Comparison of ENCODE assay signal across 15 cellular contexts in the genomic region with DNA sequence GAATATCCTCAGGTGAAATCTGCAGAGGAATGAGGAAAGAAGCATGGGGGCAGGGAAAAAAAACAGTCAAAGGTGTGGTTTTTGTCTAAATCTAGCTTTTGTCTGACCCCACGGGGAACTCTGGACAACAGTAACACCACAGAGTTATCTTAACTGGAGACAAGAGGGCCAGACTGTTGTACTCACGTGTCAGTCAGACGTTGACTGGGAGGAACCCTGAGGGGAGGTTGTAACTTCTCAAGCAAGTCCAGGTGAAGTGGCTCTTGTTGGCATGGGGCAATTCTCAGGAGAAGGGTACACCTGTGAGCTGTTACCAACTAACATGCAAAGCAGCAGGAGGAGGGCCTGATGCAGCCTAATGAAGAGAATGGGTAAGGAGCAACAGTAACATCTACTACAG. TPM values are rescaled to one million over a fixed set of nuclear protein-coding genes. Genes with fewer than 3 reads are reported as not detected.
A peak's percentile ranks its signal among the peaks of the same experiment; 100 is the strongest.
DNase-seq lines count a peak whose midpoint lies in the region; TF ChIP-seq lines count a peak whose summit lies in the region.
"Had no signal": no experiment of that assay in that cellular context is flagged by ENCODE, and none has a peak within 500 bp of the region (broad histone marks: within the 10 kb centered on the region; RNA-seq: fewer than 3 reads in every experiment).

No MANE protein-coding gene starts in this region.

- H3K4me3 ChIP-seq in neural progenitor cell (no peak overlapping the region), hepatocyte (no peak overlapping the region)
- H3K4me3 ChIP-seq: BLaER1 treated with 17β-estradiol and CSF1 and Interleukin-3, amounts not matched to agents 10 nM and 100 nM; GM12878 had no signal

- H3K4me2 ChIP-seq in neural progenitor cell (no peak overlapping the region), hepatocyte (no peak overlapping the region)
- H3K4me2 ChIP-seq: BLaER1 treated with 17β-estradiol and CSF1 and Interleukin-3, amounts not matched to agents 10 nM and 100 nM had no signal

- H3K9me3 Mint-ChIP-seq in activated CD4-positive, alpha-beta T cell treated with anti-CD3 and anti-CD28 coated beads, Interleukin-2, amount 10 ng/mL, durations not matched to agents 24 days and 14 days: no peaks in the 10 kb centered on the region
- H3K9me3 Mint-ChIP-seq in neural progenitor cell: no peaks in the 10 kb centered on the region

- no peaks in the 10 kb centered on the region for H3K36me3 Mint-ChIP-seq in activated CD4-positive, alpha-beta T cell treated with anti-CD3 and anti-CD28 coated beads, Interleukin-2, amount 10 ng/mL, durations not matched to agents 24 days and 14 days (ENCODE audit: low read depth)
- no peaks in the 10 kb centered on the region for H3K36me3 Mint-ChIP-seq in neural progenitor cell
- H3K36me3 Mint-ChIP-seq: CD4-positive, CD25-positive, alpha-beta regulatory T cell had no signal

- H3K27ac ChIP-seq in neural progenitor cell (no peak overlapping the region), hepatocyte (no peak overlapping the region)
- H3K27ac ChIP-seq: BLaER1 treated with 17β-estradiol and CSF1 and Interleukin-3, amounts not matched to agents 10 nM and 100 nM had no signal

- H2AFZ ChIP-seq in neural progenitor cell (replicated peaks) (peak overlapping the region; percentile 63), hepatocyte (no peak overlapping the region)

- no peaks in the 10 kb centered on the region for H3K9me3 ChIP-seq in neural progenitor cell (ENCODE audit: low read depth)
- H3K9me3 ChIP-seq in hepatocyte (ENCODE audit: low read depth): no peaks in the 10 kb centered on the region
- H3K9me3 ChIP-seq: BLaER1 treated with 17β-estradiol and CSF1 and Interleukin-3, amounts not matched to agents 10 nM and 100 nM had no signal

- H3K27me3 Mint-ChIP-seq in activated CD4-positive, alpha-beta T cell treated with anti-CD3 and anti-CD28 coated beads, Interleukin-2, amount 10 ng/mL, durations not matched to agents 24 days and 14 days: no peaks in the 10 kb centered on the region
- no peaks in the 10 kb centered on the region for H3K27me3 Mint-ChIP-seq in neural progenitor cell (ENCODE audit: insufficient read depth, low read depth)
- H3K27me3 Mint-ChIP-seq: CD4-positive, CD25-positive, alpha-beta regulatory T cell had no signal

- H3K27ac Mint-ChIP-seq in activated CD4-positive, alpha-beta T cell treated with anti-CD3 and anti-CD28 coated beads, Interleukin-2, amount 10 ng/mL, durations not matched to agents 24 days and 14 days: no peak overlapping the region
- no peak overlapping the region for H3K27ac Mint-ChIP-seq in neural progenitor cell
- H3K27ac Mint-ChIP-seq: CD4-positive, CD25-positive, alpha-beta regulatory T cell had no signal

- no peak for TF ChIP-seq CTCF in neural progenitor cell (IDR thresholded peaks at IDR 0.05)
- no peak for TF ChIP-seq CTCF in hepatocyte (IDR thresholded peaks at IDR 0.05; ENCODE audit: poor library complexity)

- H3K9ac ChIP-seq in neural progenitor cell: no peak overlapping the region
- H3K9ac ChIP-seq: BLaER1 treated with 17β-estradiol and CSF1 and Interleukin-3, amounts not matched to agents 10 nM and 100 nM had no signal

- H3K79me2 ChIP-seq in neural progenitor cell (ENCODE audit: low read depth): no peaks in the 10 kb centered on the region
- no peaks in the 10 kb centered on the region for H3K79me2 ChIP-seq in hepatocyte

- no peaks in the 10 kb centered on the region for H3F3A ChIP-seq in neural progenitor cell (ENCODE audit: low read depth)

- H3K4me1 Mint-ChIP-seq in activated CD4-positive, alpha-beta T cell treated with anti-CD3 and anti-CD28 coated beads, Interleukin-2, amount 10 ng/mL, durations not matched to agents 24 days and 14 days: no peaks in the 10 kb centered on the region
- no peaks in the 10 kb centered on the region for H3K4me1 Mint-ChIP-seq in neural progenitor cell
- H3K4me1 Mint-ChIP-seq: CD4-positive, CD25-positive, alpha-beta regulatory T cell had no signal

- H3K9me2 ChIP-seq in hepatocyte (replicated peaks; ENCODE audit: insufficient read depth): no peaks in the 10 kb centered on the region

- no peak overlapping the region for H3K4me3 Mint-ChIP-seq in activated CD4-positive, alpha-beta T cell treated with anti-CD3 and anti-CD28 coated beads, Interleukin-2, amount 10 ng/mL, durations not matched to agents 24 days and 14 days
- no peak overlapping the region for H3K4me3 Mint-ChIP-seq in neural progenitor cell
- H3K4me3 Mint-ChIP-seq: CD4-positive, CD25-positive, alpha-beta regulatory T cell had no signal

- no peaks in the 10 kb centered on the region for H3K27me3 ChIP-seq in neural progenitor cell
- H3K27me3 ChIP-seq in hepatocyte: no peaks in the 10 kb centered on the region
- H3K27me3 ChIP-seq: BLaER1 treated with 17β-estradiol and CSF1 and Interleukin-3, amounts not matched to agents 10 nM and 100 nM had no signal

- no peaks in the 10 kb centered on the region for H3K4me1 ChIP-seq in neural progenitor cell
- H3K4me1 ChIP-seq in hepatocyte (ENCODE audit: insufficient read depth): no peaks in the 10 kb centered on the region
- H3K4me1 ChIP-seq: BLaER1 treated with 17β-estradiol and CSF1 and Interleukin-3, amounts not matched to agents 10 nM and 100 nM had no signal

- H3K36me3 ChIP-seq in neural progenitor cell: no peaks in the 10 kb centered on the region
- H3K36me3 ChIP-seq in hepatocyte (replicated peaks; ENCODE audit: insufficient read depth, low read depth): no peaks in the 10 kb centered on the region
- H3K36me3 ChIP-seq: BLaER1 treated with 17β-estradiol and CSF1 and Interleukin-3, amounts not matched to agents 10 nM and 100 nM had no signal

- peak; percentile 34 for DNase-seq in activated CD4-positive, alpha-beta T cell treated with anti-CD3 and anti-CD28 coated beads, Interleukin-2, amount 10 ng/mL, durations not matched to agents 24 days and 14 days
- DNase-seq in activated CD4-positive, alpha-beta T cell treated with anti-CD3 and anti-CD28 coated beads for 1 hour: no peak
- DNase-seq in NCI-H526 treated with DMSO at 0.1 percent for 48 hours (lab: John Stamatoyannopoulos, UW): peak; percentile 3
- no peak for DNase-seq in neural progenitor cell (ENCODE audit: low spot score)
- DNase-seq in GM19238 (ENCODE audit: insufficient read length, low spot score): no peak
- DNase-seq in NCI-H1092 treated with DMSO at 0.1 percent for 48 hours (lab: John Stamatoyannopoulos, UW): no peak
- DNase-seq in hepatocyte (ENCODE audit: low spot score): no peak
- DNase-seq: ACHN; CD4-positive, CD25-positive, alpha-beta regulatory T cell; DMS79; IMR-90 had no signal

- H4K20me1 ChIP-seq in neural progenitor cell (ENCODE audit: low read depth) (no peaks in the 10 kb centered on the region), hepatocyte (ENCODE audit: insufficient read depth, poor library complexity, severe bottlenecking) (no peaks in the 10 kb centered on the region)
- H4K20me1 ChIP-seq: BLaER1 treated with 17β-estradiol and CSF1 and Interleukin-3, amounts not matched to agents 10 nM and 100 nM had no signal

- WGBS in hepatocyte (ENCODE audit: low lambda C conversion rate, missing lambda C conversion rate): 42% methylated on average over 3 of the region's 3 CpGs

- intact Hi-C loops in activated CD4-positive, alpha-beta T cell treated with anti-CD3 and anti-CD28 coated beads, Interleukin-2, amount 10 ng/mL, durations not matched to agents 24 days and 14 days (cut with micrococcal nuclease): no loop called here

RNA-seq across cellular contexts. Expression of a gene that starts 44.1 kb away (rescaled TPM):
- not detected in 2 replicates for total RNA-seq in activated CD4-positive, alpha-beta T cell treated with anti-CD3 and anti-CD28 coated beads, Interleukin-2, amount 10 ng/mL, durations not matched to agents 24 days and 14 days
- 10.4 and 17.8 TPM in 2 replicates for total RNA-seq in neural progenitor cell (ENCODE audit: low replicate concordance)
- total RNA-seq in hepatocyte: not detected in 2 replicates
- polyA plus RNA-seq in hepatocyte: 0.56 TPM in 1 of 2 replicates, not detected in the other
- total RNA-seq: A172; CD4-positive, CD25-positive, alpha-beta regulatory T cell; GM12878; H4; IMR-90 had no signal
- polyA plus RNA-seq: CD4-positive, CD25-positive, alpha-beta regulatory T cell; GM12878; IMR-90 had no signal

Comparison
In these comparisons a context has a peak if more than half of its experiments do, and no peak if none do; other contexts are left out.
1. DNase-seq: peak in activated CD4-positive, alpha-beta T cell treated with anti-CD3 and anti-CD28 coated beads, Interleukin-2, amount 10 ng/mL, durations not matched to agents 24 days and 14 days (single experiment) and NCI-H526 treated with DMSO at 0.1 percent for 48 hours (single experiment); none in activated CD4-positive, alpha-beta T cell treated with anti-CD3 and anti-CD28 coated beads for 1 hour (single experiment), neural progenitor cell (single experiment), GM19238 (single experiment), NCI-H1092 treated with DMSO at 0.1 percent for 48 hours (single experiment) and hepatocyte (single experiment).
2. RNA of a gene that starts 44.1 kb away (total RNA-seq): 10.4 to 17.8 TPM in neural progenitor cell; not detected in activated CD4-positive, alpha-beta T cell treated with anti-CD3 and anti-CD28 coated beads, Interleukin-2, amount 10 ng/mL, durations not matched to agents 24 days and 14 days and not detected in hepatocyte; every median in the first group is over 10 times any median in the second.